In genomic region chr14:33792387-33793368, GRCh38 we compare ENCODE assay signal across 8 cellular contexts.
DNase-seq lines count a peak whose midpoint lies in the region; FAIRE-seq and TF ChIP-seq lines count a peak whose summit lies in the region.

No MANE protein-coding gene starts in this region.

- no peak overlapping the region for H3K27ac ChIP-seq in OCI-LY1 (ENCODE audit: low read depth, low read length, poor library complexity, severe bottlenecking)

- H3F3A ChIP-seq in OCI-LY1 (ENCODE audit: insufficient read depth, low read length), result no peaks in the 10 kb centered on the region

- FAIRE-seq in GM19239 (lab: Jason Lieb, UNC), result no peak

- H3K4me2 ChIP-seq in OCI-LY1 (ENCODE audit: low read length), result no peak overlapping the region

- DNase-seq in AG10803 (ENCODE audit: low read depth), result peak; percentile 79
- DNase-seq in GM19239 (ENCODE audit: insufficient read length, low spot score), result peak; percentile 67
- peak in 56 of 76 experiments; percentile 0 to 73 (median 39) for DNase-seq in HUDEP-2 (lab: John Stamatoyannopoulos, UW; ENCODE audit: unreplicated experiment in 76 of 76)
- peak; percentile 57 for DNase-seq in activated T-cell treated with anti-CD3 and anti-CD28 coated beads for 48 hours (ENCODE audit: low read depth)
- peak; percentile 72 to 85 for DNase-seq in erythroblast (lab: John Stamatoyannopoulos, UW)
- DNase-seq in myocyte (ENCODE audit: low read depth), result peak; percentile 73
- DNase-seq in stimulated activated CD8-positive, alpha-beta memory T cell treated with anti-CD3 and anti-CD28 coated beads, Interleukin-7, amount 100 ng/mL, for 1 hour (ENCODE audit: low read depth in 2 of 2), result peak; percentile 13 to 41

- H3K4me1 ChIP-seq in OCI-LY1 (ENCODE audit: insufficient read depth, low read length, severe bottlenecking), result no peaks in the 10 kb centered on the region

- no peaks in the 10 kb centered on the region for H3K36me3 ChIP-seq in OCI-LY1 (ENCODE audit: insufficient read depth, low read length)

- H4K20me1 ChIP-seq in OCI-LY1 (ENCODE audit: insufficient read depth, low read length), result no peaks in the 10 kb centered on the region

- no peak for TF ChIP-seq POLR2A in erythroblast (IDR thresholded peaks at IDR 0.05; ENCODE audit: low read length)

- TF ChIP-seq CTCF in AG10803 (conservative IDR thresholded peaks at IDR 0.05; ENCODE audit: low read length) (peak; percentile 97), OCI-LY1 (IDR thresholded peaks at IDR 0.05; ENCODE audit: low read length) (peak; percentile 95)

- H2AFZ ChIP-seq in OCI-LY1 (ENCODE audit: low read length), result no peak overlapping the region

- no peaks in the 10 kb centered on the region; the same call in 1 of the 2 replicates for H3K27me3 ChIP-seq in OCI-LY1 (ENCODE audit: insufficient read depth, low read length)

- H3K4me3 ChIP-seq in AG10803 (ENCODE audit: low read length) (peak overlapping the region; percentile 37), OCI-LY1 (ENCODE audit: low read depth, low read length, poor library complexity, severe bottlenecking) (no peak overlapping the region)

- no peak overlapping the region for H3K9ac ChIP-seq in OCI-LY1 (ENCODE audit: low read length)

- H3K9me3 ChIP-seq in OCI-LY1 (ENCODE audit: low read length), result no peaks in the 10 kb centered on the region

- no peaks in the 10 kb centered on the region for H3K79me2 ChIP-seq in OCI-LY1 (ENCODE audit: insufficient read depth, low read length)

- no peaks in the 10 kb centered on the region for H3K9me2 ChIP-seq in OCI-LY1 (ENCODE audit: low read depth, low read length)

Comparison
In these comparisons a context has a peak if more than half of its experiments do, and no peak if none do; other contexts are left out.
1. DNase-seq: peak in every context shown above with its lines; median percentile 79 in AG10803; 78 in erythroblast; 73 in myocyte; 67 in GM19239; 57 in activated T-cell treated with anti-CD3 and anti-CD28 coated beads for 48 hours; 39 in HUDEP-2; 27 in stimulated activated CD8-positive, alpha-beta memory T cell treated with anti-CD3 and anti-CD28 coated beads, Interleukin-7, amount 100 ng/mL, for 1 hour.